In genomic region chr14:65993103-65993502, GRCh38 we compare ENCODE assay signal across 19 cellular contexts.
DNase-seq lines count a peak whose midpoint lies in the region; ATAC-seq, FAIRE-seq and TF ChIP-seq lines count a peak whose summit lies in the region.
"Had no signal": no experiment of that assay in that cellular context is flagged by ENCODE, and none has a peak within 500 bp of the region (broad histone marks: within the 10 kb centered on the region; RNA-seq: fewer than 3 reads in every experiment).

No MANE protein-coding gene starts in this region.

- H3K4me3 ChIP-seq in bronchial epithelial cell (ENCODE audit: low read depth, low read length): no peak overlapping the region
- H3K4me3 ChIP-seq in hepatocyte: no peak overlapping the region
- H3K4me3 ChIP-seq: body of pancreas, GM23248 had no signal

- no peaks in the 10 kb centered on the region for H3K79me2 ChIP-seq in hepatocyte

- H3K27me3 ChIP-seq in bronchial epithelial cell (ENCODE audit: control insufficient read depth, insufficient read depth, low read length) (no peaks in the 10 kb centered on the region), hepatocyte (no peaks in the 10 kb centered on the region)
- H3K27me3 ChIP-seq: body of pancreas had no signal

- H3K27ac ChIP-seq in hepatocyte: no peak overlapping the region
- H3K27ac ChIP-seq: body of pancreas, GM23248, RWPE1 had no signal

- TF ChIP-seq CTCF in bronchial epithelial cell (IDR thresholded peaks at IDR 0.05; ENCODE audit: insufficient read depth, low read length, severe bottlenecking) (no peak), hepatocyte (IDR thresholded peaks at IDR 0.05; ENCODE audit: poor library complexity) (no peak)

- H3K4me2 ChIP-seq in hepatocyte: no peak overlapping the region
- H3K4me2 ChIP-seq: SK-N-SH had no signal

- H3K4me1 ChIP-seq in hepatocyte (ENCODE audit: insufficient read depth): no peaks in the 10 kb centered on the region
- H3K4me1 ChIP-seq: body of pancreas had no signal

- no peaks in the 10 kb centered on the region for H3K9me3 ChIP-seq in hepatocyte (ENCODE audit: low read depth)
- H3K9me3 ChIP-seq: body of pancreas, SK-N-SH had no signal

- DNase-seq in stimulated activated CD4-positive, alpha-beta T cell treated with anti-CD3 and anti-CD28 coated beads, Interleukin-15, amount 100 ng/mL, for 24 hours: peak; percentile 14
- no peak for DNase-seq in stimulated activated CD4-positive, alpha-beta T cell treated with anti-CD3 and anti-CD28 coated beads, Interleukin-4, amount 100 ng/mL, for 4 hours
- peak; percentile 22 for DNase-seq in NCI-H187 treated with DMSO at 0.1 percent for 48 hours (lab: John Stamatoyannopoulos, UW)
- DNase-seq in bronchial epithelial cell (ENCODE audit: low read depth): peak; percentile 22
- DNase-seq in hepatocyte (ENCODE audit: low spot score): no peak
- DNase-seq in stimulated activated naive CD8-positive, alpha-beta T cell treated with anti-CD3 and anti-CD28 coated beads, Interleukin-15, Interleukin-2, amounts not matched to agents 100 U/mL and 50 U/mL, for 24 hours: no peak
- no peak for DNase-seq in effector CD8-positive, alpha-beta T cell (lab: John Stamatoyannopoulos, UW)
- DNase-seq: activated CD4-positive, CD25-positive, alpha-beta regulatory T cell; body of pancreas; GM23248; NCI-H1436; occipital lobe; SK-N-SH; small intestine; stimulated activated CD4-positive, alpha-beta T cell treated with anti-CD3 and anti-CD28 coated beads, Interleukin-2, amount 100 ng/mL, for 48 hours; stimulated activated naive CD4-positive, alpha-beta T cell; T1000 had no signal

- no peaks in the 10 kb centered on the region for H4K20me1 ChIP-seq in hepatocyte (ENCODE audit: insufficient read depth, poor library complexity, severe bottlenecking)

- WGBS in hepatocyte (ENCODE audit: low lambda C conversion rate, missing lambda C conversion rate): 74% methylated on average over 3 of the region's 3 CpGs

- no peak overlapping the region for H2AFZ ChIP-seq in hepatocyte
- H2AFZ ChIP-seq: GM23248 had no signal

- no peaks in the 10 kb centered on the region for H3K9me2 ChIP-seq in hepatocyte (replicated peaks; ENCODE audit: insufficient read depth)
- H3K9me2 ChIP-seq: SK-N-SH had no signal

- ATAC-seq in stimulated activated naive CD8-positive, alpha-beta T cell treated with anti-CD3 and anti-CD28 coated beads, Interleukin-15, Interleukin-2, amounts not matched to agents 100 U/mL and 50 U/mL, for 24 hours: no peak
- ATAC-seq: body of pancreas had no signal

- no peaks in the 10 kb centered on the region for H3K36me3 ChIP-seq in bronchial epithelial cell (ENCODE audit: control insufficient read depth, insufficient read depth, low read length)
- no peaks in the 10 kb centered on the region for H3K36me3 ChIP-seq in hepatocyte (replicated peaks; ENCODE audit: insufficient read depth, low read depth)

- no peak for FAIRE-seq in bronchial epithelial cell (lab: Jason Lieb, UNC)
- FAIRE-seq: GM12892, small intestine had no signal

Comparison
In these comparisons a context has a peak if more than half of its experiments do, and no peak if none do; other contexts are left out.
1. DNase-seq: peak in stimulated activated CD4-positive, alpha-beta T cell treated with anti-CD3 and anti-CD28 coated beads, Interleukin-15, amount 100 ng/mL, for 24 hours (single experiment), NCI-H187 treated with DMSO at 0.1 percent for 48 hours (single experiment) and bronchial epithelial cell (single experiment); none in stimulated activated CD4-positive, alpha-beta T cell treated with anti-CD3 and anti-CD28 coated beads, Interleukin-4, amount 100 ng/mL, for 4 hours (0 of 2), hepatocyte (single experiment), stimulated activated naive CD8-positive, alpha-beta T cell treated with anti-CD3 and anti-CD28 coated beads, Interleukin-15, Interleukin-2, amounts not matched to agents 100 U/mL and 50 U/mL, for 24 hours (single experiment) and effector CD8-positive, alpha-beta T cell (single experiment).